8 cellular contexts compared by ENCODE assay signal in the genomic region with DNA sequence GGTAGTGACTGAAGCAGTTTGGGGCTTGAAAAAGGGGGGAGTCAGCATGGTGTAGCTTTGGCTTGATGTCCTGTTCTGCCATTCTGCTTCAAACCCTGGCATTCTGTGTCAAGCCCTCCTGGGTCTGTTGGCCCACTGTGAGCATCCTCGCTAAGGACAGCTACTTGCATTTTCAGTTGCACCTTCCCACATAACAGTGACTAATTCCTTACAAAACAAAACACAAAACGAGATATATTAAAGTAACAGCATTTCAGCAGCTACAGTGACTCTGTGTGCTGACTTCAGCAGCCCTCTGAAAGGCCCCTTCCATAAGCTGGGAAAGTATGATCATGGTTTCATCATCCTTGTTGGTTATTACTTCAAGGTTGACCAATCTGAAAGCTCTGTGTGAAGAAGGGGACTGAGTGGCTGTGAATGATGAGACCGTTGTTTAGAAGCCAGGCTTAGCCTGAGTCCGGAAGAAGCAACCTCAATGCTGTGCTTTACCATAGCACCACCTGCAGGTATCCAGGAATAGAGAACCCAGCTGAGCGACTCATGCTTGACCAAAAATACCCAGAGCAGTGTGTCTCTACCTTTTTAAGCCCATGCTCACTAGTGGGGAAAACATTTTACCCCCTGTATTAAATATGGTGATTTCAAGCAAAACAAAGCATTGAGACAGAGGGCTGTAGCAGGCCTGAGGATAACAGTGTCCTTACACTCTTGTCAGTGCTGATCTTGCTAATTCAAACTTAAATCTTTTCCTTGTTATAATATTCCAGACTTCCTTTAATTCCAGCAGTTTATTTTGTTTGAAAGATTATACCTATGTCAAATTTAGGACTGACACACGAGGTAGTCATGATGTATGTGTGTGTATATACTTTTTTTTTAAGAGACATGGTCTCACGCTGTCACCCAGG. TPM values are rescaled to one million over a fixed set of nuclear protein-coding genes. Genes with fewer than 3 reads are reported as not detected.
DNase-seq lines count a peak whose midpoint lies in the region; ATAC-seq, FAIRE-seq and TF ChIP-seq lines count a peak whose summit lies in the region.

No MANE protein-coding gene starts in this region.

- H3K36me3 ChIP-seq in mammary epithelial cell (ENCODE audit: insufficient read depth, low read length) = peaks cover 3% of the 10 kb centered on the region
- no peaks in the 10 kb centered on the region for H3K36me3 ChIP-seq in keratinocyte (ENCODE audit: control insufficient read depth in 2 of 2, extremely low read depth in 1 of 2, insufficient read depth in 2 of 2, low read length in 2 of 2)

- H4K20me1 ChIP-seq in mammary epithelial cell (ENCODE audit: insufficient read depth, low read length) (no peaks in the 10 kb centered on the region), keratinocyte (ENCODE audit: control insufficient read depth, extremely low read depth, insufficient read depth, low read length) (no peaks in the 10 kb centered on the region)

- H3K4me2 ChIP-seq in mammary epithelial cell (ENCODE audit: insufficient read depth, low read depth, low read length) = no peak overlapping the region
- no peak overlapping the region for H3K4me2 ChIP-seq in keratinocyte (ENCODE audit: control insufficient read depth, extremely low read depth, insufficient read depth, low read depth, low read length)

- H3K36me3 Mint-ChIP-seq in stimulated activated effector memory CD8-positive, alpha-beta T cell treated with anti-CD3 and anti-CD28 coated beads, Interleukin-12 subunit alpha, Interleukin-12 subunit beta, amount 100 ng/mL, for 72 hours = peaks cover 44% of the 10 kb centered on the region

- H3K79me2 ChIP-seq in mammary epithelial cell (ENCODE audit: insufficient read depth, low read length) (no peaks in the 10 kb centered on the region), keratinocyte (ENCODE audit: control insufficient read depth, insufficient read depth, low read length) (no peaks in the 10 kb centered on the region)

- H3K9ac ChIP-seq in mammary epithelial cell (ENCODE audit: insufficient read depth, low read length) (no peak overlapping the region), keratinocyte (ENCODE audit: control insufficient read depth, extremely low read depth, insufficient read depth, low read length) (no peak overlapping the region)

- ATAC-seq in GM21360 (IDR thresholded peaks at IDR 0.05; ENCODE audit: unreplicated experiment) = peak; percentile 90
- ATAC-seq in HG03520 (IDR thresholded peaks at IDR 0.05; ENCODE audit: unreplicated experiment) = peak; percentile 89
- peak; percentile 96 for ATAC-seq in stimulated activated effector memory CD8-positive, alpha-beta T cell treated with anti-CD3 and anti-CD28 coated beads, Interleukin-12 subunit alpha, Interleukin-12 subunit beta, amount 100 ng/mL, for 72 hours

- H2AFZ ChIP-seq in mammary epithelial cell (ENCODE audit: low read depth, low read length) (no peak overlapping the region), keratinocyte (ENCODE audit: control insufficient read depth, low read length) (peak overlapping the region; percentile 61)

- H3K4me3 Mint-ChIP-seq in stimulated activated effector memory CD8-positive, alpha-beta T cell treated with anti-CD3 and anti-CD28 coated beads, Interleukin-12 subunit alpha, Interleukin-12 subunit beta, amount 100 ng/mL, for 72 hours = peak overlapping the region; percentile 40

- DNase-seq in NCI-H1436 (lab: John Stamatoyannopoulos, UW) (peak; percentile 18), NCI-H1436 treated with DMSO at 0.1 percent for 48 hours (lab: John Stamatoyannopoulos, UW) (no peak), SIG-M5 (lab: John Stamatoyannopoulos, UW) (peak; percentile 34), mammary epithelial cell (peak; percentile 59), keratinocyte (ENCODE audit: low read depth, low spot score) (no peak)
- peak; percentile 23 to 62 for DNase-seq in stimulated activated effector memory CD8-positive, alpha-beta T cell treated with anti-CD3 and anti-CD28 coated beads, Interleukin-12 subunit alpha, Interleukin-12 subunit beta, amount 100 ng/mL, for 72 hours (ENCODE audit: low spot score in 2 of 2)

- no peaks in the 10 kb centered on the region for H3K9me3 Mint-ChIP-seq in stimulated activated effector memory CD8-positive, alpha-beta T cell treated with anti-CD3 and anti-CD28 coated beads, Interleukin-12 subunit alpha, Interleukin-12 subunit beta, amount 100 ng/mL, for 72 hours

- intact Hi-C loops in mammary epithelial cell (cut with micrococcal nuclease) = loop anchor here (1.0 kb wide), 1 partner anchor 171 kb away; no protein-coding TSS in a partner anchor

- FAIRE-seq in keratinocyte (lab: Jason Lieb, UNC) = peak; percentile 66

- CTCF ChIA-PET in mammary epithelial cell (lab: Charles Lee; ENCODE audit: low non-redundant PET) = interaction anchor here (0.6 to 1.3 kb wide), 5 partner anchors 16 to 1872 kb away, joined by 3 to 10 read pairs (median 3); a partner anchor contains a TSS

- H3K9me1 ChIP-seq in keratinocyte (ENCODE audit: control insufficient read depth, extremely low read depth, insufficient read depth, low read length) = no peaks in the 10 kb centered on the region

- TF ChIP-seq CTCF in mammary epithelial cell (conservative IDR thresholded peaks at IDR 0.05 in 1 of 2, IDR thresholded peaks at IDR 0.05 in 1 of 2; ENCODE audit: extremely low read depth in 1 of 2, insufficient read depth in 1 of 2, low read depth in 1 of 2, low read length in 2 of 2) (peak; percentile 50 to 71), keratinocyte (optimal IDR thresholded peaks at IDR 0.05 in 1 of 3, IDR thresholded peaks at IDR 0.05 in 1 of 3, conservative IDR thresholded peaks at IDR 0.05 in 1 of 3; ENCODE audit: extremely low read depth in 1 of 3, insufficient read depth in 2 of 3, low read length in 3 of 3) (peak; percentile 61 to 80 (median 68))

- no peaks in the 10 kb centered on the region for H3K27me3 ChIP-seq in mammary epithelial cell (ENCODE audit: insufficient read depth, low read length)
- no peaks in the 10 kb centered on the region for H3K27me3 ChIP-seq in keratinocyte (ENCODE audit: control insufficient read depth, extremely low read depth, insufficient read depth, low read length)

- peak overlapping the region; percentile 81 for H3K27ac Mint-ChIP-seq in stimulated activated effector memory CD8-positive, alpha-beta T cell treated with anti-CD3 and anti-CD28 coated beads, Interleukin-12 subunit alpha, Interleukin-12 subunit beta, amount 100 ng/mL, for 72 hours

- in situ Hi-C loops in mammary epithelial cell (cut with MboI; ENCODE audit: low sequenced_read_pairs in 2 of 2) = no loop called here

- dilution Hi-C loops in mammary epithelial cell (cut with HindIII; ENCODE audit: low sequenced_read_pairs) (no loop called here), keratinocyte (cut with MboI; ENCODE audit: extremely low pct_ligation_motif_present, low sequenced_read_pairs) (no loop called here)

- peaks cover 33% of the 10 kb centered on the region for H3K4me1 Mint-ChIP-seq in stimulated activated effector memory CD8-positive, alpha-beta T cell treated with anti-CD3 and anti-CD28 coated beads, Interleukin-12 subunit alpha, Interleukin-12 subunit beta, amount 100 ng/mL, for 72 hours

- no peak overlapping the region for H3K27ac ChIP-seq in mammary epithelial cell (ENCODE audit: insufficient read depth, low read depth, low read length)
- H3K27ac ChIP-seq in keratinocyte (ENCODE audit: control insufficient read depth, insufficient read depth, low read length) = no peak overlapping the region

- H3K9me3 ChIP-seq in mammary epithelial cell (replicated peaks; ENCODE audit: insufficient read depth, low read length) = no peaks in the 10 kb centered on the region
- no peaks in the 10 kb centered on the region for H3K9me3 ChIP-seq in keratinocyte (ENCODE audit: control insufficient read depth, low read depth, low read length)

- no TSS peak for BruUV-seq in mammary epithelial cell (replicated peaks; lab: Mats Ljungman, UMichigan)

- H3K4me3 ChIP-seq in mammary epithelial cell (replicated peaks in 1 of 3; ENCODE audit: insufficient read depth in 1 of 3, low read depth in 2 of 3, low read length in 3 of 3) = no peak overlapping the region
- H3K4me3 ChIP-seq in keratinocyte (ENCODE audit: control insufficient read depth in 2 of 3, extremely low read depth in 1 of 3, insufficient read depth in 2 of 3, low read depth in 1 of 3, low read length in 3 of 3) = no peak overlapping the region

- WGBS in mammary epithelial cell (ENCODE audit: low coverage, missing lambda C conversion rate) = 36% methylated on average over 7 of the region's 7 CpGs

- H3K4me1 ChIP-seq in mammary epithelial cell (ENCODE audit: insufficient read depth, low read length) (no peaks in the 10 kb centered on the region), keratinocyte (ENCODE audit: control insufficient read depth, extremely low read depth, insufficient read depth, low read length) (no peaks in the 10 kb centered on the region)

RNA-seq across cellular contexts. Expression of a gene that starts 42.6 kb away (rescaled TPM):
- total RNA-seq in mammary epithelial cell = under 1 TPM in 1 of 2 donors, not detected in 1; 0.33 TPM
- polyA plus RNA-seq in mammary epithelial cell (0.08 TPM), keratinocyte (0.03 to 0.10 TPM (median 0.10 TPM) in 3 replicates)
- polyA minus RNA-seq in mammary epithelial cell (not detected), keratinocyte (not detected in 3 replicates)
- polyA plus RNA-seq in keratinocyte (2011; ENCODE audit: low read depth) = not detected
- not detected in 2 replicates for polyA plus RNA-seq in keratinocyte (2011; cell fraction: cytosol; rRNA removed)
- polyA plus RNA-seq in keratinocyte (2011; cell fraction: nucleus; rRNA removed) = not detected in 2 replicates
- polyA plus RNA-seq in keratinocyte (2012; ENCODE audit: low replicate concordance) = 0.15 TPM in 1 of 2 replicates, not detected in the other
- not detected for polyA minus RNA-seq in keratinocyte (2011; cell fraction: cytosol; rRNA and poly(A)+ RNA removed)
- polyA minus RNA-seq in keratinocyte (2011; cell fraction: nucleus; rRNA and poly(A)+ RNA removed) = not detected in 2 replicates

Comparison
In these comparisons a context has a peak if more than half of its experiments do, and no peak if none do; other contexts are left out.
1. DNase-seq: peak in NCI-H1436 (single experiment), SIG-M5 (single experiment), mammary epithelial cell (single experiment) and stimulated activated effector memory CD8-positive, alpha-beta T cell treated with anti-CD3 and anti-CD28 coated beads, Interleukin-12 subunit alpha, Interleukin-12 subunit beta, amount 100 ng/mL, for 72 hours (2 of 2); none in NCI-H1436 treated with DMSO at 0.1 percent for 48 hours (single experiment) and keratinocyte (single experiment).
2. Peak in every context shown above with its lines, with median percentiles within 50 percentile points of each other: ATAC-seq.